16 cellular contexts compared by ENCODE assay signal in the genomic region with DNA sequence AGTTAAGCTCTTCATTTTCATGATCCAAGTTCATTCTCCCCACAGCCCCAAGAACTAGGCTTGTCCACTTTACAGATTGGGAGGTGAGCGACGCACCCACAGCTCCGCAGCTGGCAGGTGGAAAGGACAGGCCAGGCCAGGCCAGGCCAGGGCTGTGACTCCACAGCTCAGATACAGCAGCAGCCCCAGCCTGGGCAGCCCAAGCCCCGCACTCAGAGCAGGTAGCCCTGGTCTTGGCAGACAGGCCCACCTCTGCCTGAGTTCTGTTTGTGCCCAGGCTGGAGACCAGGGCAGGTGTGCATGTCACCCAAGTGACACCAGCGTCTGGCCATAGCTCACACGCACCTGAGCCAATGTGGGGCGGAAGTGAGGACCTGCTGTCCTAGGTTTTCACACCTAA.
DNase-seq lines count a peak whose midpoint lies in the region; ATAC-seq and TF ChIP-seq lines count a peak whose summit lies in the region.
"Had no signal": no experiment of that assay in that cellular context is flagged by ENCODE, and none has a peak within 500 bp of the region (broad histone marks: within the 10 kb centered on the region; RNA-seq: fewer than 3 reads in every experiment).

No MANE protein-coding gene starts in this region.

- H3K9ac ChIP-seq in endodermal cell (ENCODE audit: extremely low read depth, low read length, poor library complexity, severe bottlenecking), result no peak overlapping the region

- H3K4me1 Mint-ChIP-seq in endodermal cell (peaks cover 4% of the 10 kb centered on the region), osteocyte (ENCODE audit: unreplicated experiment) (peaks cover 9% of the 10 kb centered on the region)

- 94 to 95% methylated on average over 7 of the region's 7 CpGs for WGBS in heart right ventricle, 2 donors
- WGBS in endodermal cell (ENCODE audit: insufficient coverage in 1 of 2, insufficient read length in 1 of 2), 2 experiments, result 92 to 97% methylated on average over 7 of the region's 7 CpGs

- no peak overlapping the region for H3K4me3 Mint-ChIP-seq in endodermal cell
- no peak overlapping the region for H3K4me3 Mint-ChIP-seq in osteocyte (ENCODE audit: unreplicated experiment)
- H3K4me3 Mint-ChIP-seq: CD4-positive, alpha-beta T cell; IgD-negative memory B cell had no signal

- H3K4me3 ChIP-seq in heart right ventricle, result no peak overlapping the region
- no peak overlapping the region for H3K4me3 ChIP-seq in endodermal cell (ENCODE audit: low read length)
- no peak overlapping the region for H3K4me3 ChIP-seq in upper lobe of right lung

- H3K9me3 ChIP-seq in heart right ventricle (no peaks in the 10 kb centered on the region), endodermal cell (ENCODE audit: control insufficient read depth, low read length) (no peaks in the 10 kb centered on the region), upper lobe of right lung (no peaks in the 10 kb centered on the region)

- peak; percentile 75 for DNase-seq in cardiac septum (ENCODE audit: low spot score)
- DNase-seq in heart right ventricle, result no peak
- DNase-seq in endodermal cell, result peak; percentile 28
- peak; percentile 68 for DNase-seq in osteocyte (ENCODE audit: extremely low spot score, unreplicated experiment)
- peak; percentile 51 for DNase-seq in upper lobe of right lung
- no peak for DNase-seq in NCI-H146 (lab: John Stamatoyannopoulos, UW)
- DNase-seq: ACHN; CD4-positive, alpha-beta T cell; DMS79; HCEC 1CT; NCI-H1436; NCI-H2081; NCI-H2227 treated with DMSO at 0.1 percent for 48 hours; NCI-H69 had no signal

- H3K27ac Mint-ChIP-seq in endodermal cell, result no peak overlapping the region
- no peak overlapping the region for H3K27ac Mint-ChIP-seq in osteocyte (ENCODE audit: unreplicated experiment)
- H3K27ac Mint-ChIP-seq: CD4-positive, alpha-beta T cell; IgD-negative memory B cell had no signal

- peaks cover 13% of the 10 kb centered on the region for H3K36me3 Mint-ChIP-seq in endodermal cell (ENCODE audit: low read depth)
- H3K36me3 Mint-ChIP-seq in osteocyte (ENCODE audit: unreplicated experiment), result no peaks in the 10 kb centered on the region
- H3K36me3 Mint-ChIP-seq: IgD-negative memory B cell had no signal

- H3K4me1 ChIP-seq in heart right ventricle, result peaks cover 5 to 32% (median 18%) of the 10 kb centered on the region in 9 donors
- no peaks in the 10 kb centered on the region for H3K4me1 ChIP-seq in endodermal cell (ENCODE audit: control insufficient read depth, insufficient read depth, low read length)
- H3K4me1 ChIP-seq in upper lobe of right lung, result no peaks in the 10 kb centered on the region

- H3K27ac ChIP-seq in heart right ventricle (no peak overlapping the region), endodermal cell (ENCODE audit: low read depth, low read length) (no peak overlapping the region), upper lobe of right lung (no peak overlapping the region)

- peaks cover 0 to 7% (median 0%) of the 10 kb centered on the region in 9 donors for H3K36me3 ChIP-seq in heart right ventricle
- no peaks in the 10 kb centered on the region for H3K36me3 ChIP-seq in endodermal cell (ENCODE audit: control insufficient read depth, insufficient read depth, low read length)
- H3K36me3 ChIP-seq in upper lobe of right lung, result no peaks in the 10 kb centered on the region

- H3K27me3 Mint-ChIP-seq in endodermal cell (ENCODE audit: insufficient read depth) (no peaks in the 10 kb centered on the region), osteocyte (ENCODE audit: unreplicated experiment) (peaks cover 15% of the 10 kb centered on the region)

- no peak for ATAC-seq in heart right ventricle
- no peak for ATAC-seq in upper lobe of right lung
- no peak for ATAC-seq in HG03520 (IDR thresholded peaks at IDR 0.05; ENCODE audit: unreplicated experiment)

- intact Hi-C loops in cardiac septum (cut with DNase I) (loop anchor here (10.0 kb wide), 1 partner anchor 256 kb away; no protein-coding TSS in a partner anchor), heart right ventricle (cut with DNase I) (loop anchor here in 4 of 10 donors (5.0 to 10.0 kb wide), 3 partner anchors 151 to 204 kb away; no protein-coding TSS in a partner anchor), upper lobe of right lung (cut with DNase I) (loop anchor here (10.0 kb wide), 1 partner anchor 154 kb away; no protein-coding TSS in a partner anchor)

- no peaks in the 10 kb centered on the region for H3K27me3 ChIP-seq in heart right ventricle
- H3K27me3 ChIP-seq in endodermal cell (ENCODE audit: control insufficient read depth, insufficient read depth, low read length, poor library complexity, severe bottlenecking), result no peaks in the 10 kb centered on the region
- H3K27me3 ChIP-seq in upper lobe of right lung, result no peaks in the 10 kb centered on the region

- TF ChIP-seq CTCF in heart right ventricle (IDR thresholded peaks at IDR 0.05) (no peak), endodermal cell (conservative IDR thresholded peaks at IDR 0.05) (no peak), osteocyte (IDR thresholded peaks at IDR 0.05) (no peak), upper lobe of right lung (IDR thresholded peaks at IDR 0.05) (no peak)

- H3K9me3 Mint-ChIP-seq in endodermal cell (peaks cover 4% of the 10 kb centered on the region), osteocyte (ENCODE audit: unreplicated experiment) (no peaks in the 10 kb centered on the region)
- H3K9me3 Mint-ChIP-seq: CD4-positive, alpha-beta T cell; IgD-negative memory B cell had no signal

Comparison
In these comparisons a context has a peak if more than half of its experiments do, and no peak if none do; other contexts are left out.
1. DNase-seq: peak in cardiac septum (single experiment), endodermal cell (single experiment), osteocyte (single experiment) and upper lobe of right lung (single experiment); none in heart right ventricle (0 of 2) and NCI-H146 (single experiment).